10 cellular contexts compared by ENCODE assay signal in genomic region chr3:58116985-58117384, GRCh38.
DNase-seq lines count a peak whose midpoint lies in the region; ATAC-seq, FAIRE-seq and TF ChIP-seq lines count a peak whose summit lies in the region.
"Had no signal": no experiment of that assay in that cellular context is flagged by ENCODE, and none has a peak within 500 bp of the region (broad histone marks: within the 10 kb centered on the region; RNA-seq: fewer than 3 reads in every experiment).

No MANE protein-coding gene starts in this region.

- no peaks in the 10 kb centered on the region for H3K27me3 ChIP-seq in HepG2 (ENCODE audit: control insufficient read depth in 1 of 2, insufficient read depth in 2 of 2, low read length in 2 of 2)
- no peaks in the 10 kb centered on the region for H3K27me3 ChIP-seq in suprapubic skin
- no peaks in the 10 kb centered on the region for H3K27me3 ChIP-seq in A673 (replicated peaks; ENCODE audit: insufficient read depth, low read depth, low read length, poor library complexity)

- TF ChIP-seq POLR2A in HepG2 (IDR thresholded peaks at IDR 0.05; ENCODE audit: insufficient read depth in 1 of 2, low read depth in 2 of 2, low read length in 2 of 2): no peak
- TF ChIP-seq POLR2A in suprapubic skin (IDR thresholded peaks at IDR 0.05): no peak

- intact Hi-C loops in HepG2 (cut with micrococcal nuclease; ENCODE audit: unreplicated experiment) (no loop called here), A673 (cut with micrococcal nuclease; ENCODE audit: unreplicated experiment) (no loop called here)

- H3K9me3 ChIP-seq in T-helper 17 cell (ENCODE audit: control insufficient read depth, low read length, poor library complexity, severe bottlenecking) (no peaks in the 10 kb centered on the region), HepG2 (ENCODE audit: low read length) (no peaks in the 10 kb centered on the region), suprapubic skin (no peaks in the 10 kb centered on the region), A673 (ENCODE audit: low read depth, low read length, poor library complexity, severe bottlenecking) (no peaks in the 10 kb centered on the region)

- no peak for TF ChIP-seq RAD21 in HepG2 (CRISPR knock-in tag; IDR thresholded peaks at IDR 0.05)

- H3K36me3 ChIP-seq in HepG2 (replicated peaks in 1 of 2; ENCODE audit: control insufficient read depth in 1 of 2, insufficient read depth in 2 of 2, low read length in 2 of 2): peaks cover 45 to 95% of the 10 kb centered on the region in 2 experiments
- peaks cover 66% of the 10 kb centered on the region for H3K36me3 ChIP-seq in suprapubic skin
- no peaks in the 10 kb centered on the region for H3K36me3 ChIP-seq in A673 (ENCODE audit: insufficient read depth, low read length, poor library complexity, severe bottlenecking)

- no peak overlapping the region for H3K4me3 Mint-ChIP-seq in T-helper 17 cell
- H3K4me3 Mint-ChIP-seq: neural crest cell had no signal

- WGBS in HepG2 (ENCODE audit: low lambda C conversion rate): 97% methylated on average over 4 of the region's 4 CpGs
- WGBS in suprapubic skin: 63% methylated on average over 4 of the region's 4 CpGs

- H3K79me2 ChIP-seq in HepG2 (ENCODE audit: insufficient read depth, low read length): no peaks in the 10 kb centered on the region

- no peak for TF ChIP-seq EP300 in HepG2 (IDR thresholded peaks at IDR 0.05; ENCODE audit: low read depth in 2 of 2, low read length in 2 of 2)
- TF ChIP-seq EP300 in HepG2 (CRISPR knock-in tag; IDR thresholded peaks at IDR 0.05; ENCODE audit: borderline replicate concordance): no peak
- no peak for TF ChIP-seq EP300 in suprapubic skin (IDR thresholded peaks at IDR 0.05)

- no peak overlapping the region for H3K4me2 ChIP-seq in HepG2 (ENCODE audit: low read depth, low read length)

- ATAC-seq in GM19351 (IDR thresholded peaks at IDR 0.05; ENCODE audit: unreplicated experiment): peak; percentile 18
- ATAC-seq in T-helper 17 cell: no peak
- ATAC-seq in HepG2: no peak
- no peak for ATAC-seq in HG02571 (IDR thresholded peaks at IDR 0.05; ENCODE audit: unreplicated experiment)

- peaks cover 20% of the 10 kb centered on the region for H3K4me1 ChIP-seq in HepG2 (ENCODE audit: insufficient read depth, low read length)
- peaks cover 48% of the 10 kb centered on the region for H3K4me1 ChIP-seq in suprapubic skin
- H3K4me1 ChIP-seq in A673 (ENCODE audit: insufficient read depth, low read length, poor library complexity, severe bottlenecking): no peaks in the 10 kb centered on the region

- H4K20me1 ChIP-seq in HepG2 (ENCODE audit: insufficient read depth, low read length): no peaks in the 10 kb centered on the region

- in situ Hi-C loops in HepG2 (cut with HindIII; ENCODE audit: extremely low pct_ligation_motif_present, low pct_unique_long_range_greater_than_20kb): no loop called here

- no peak overlapping the region for H3K4me3 ChIP-seq in HepG2 (replicated peaks in 1 of 3; ENCODE audit: insufficient read depth in 1 of 3, low read depth in 2 of 3, low read length in 3 of 3)
- H3K4me3 ChIP-seq in suprapubic skin: no peak overlapping the region
- H3K4me3 ChIP-seq in A673 (ENCODE audit: low read depth, low read length, poor library complexity, severe bottlenecking): no peak overlapping the region

- DNase-seq in T-helper 17 cell: no peak
- no peak for DNase-seq in HepG2 (ENCODE audit: low spot score)
- no peak for DNase-seq in suprapubic skin (ENCODE audit: low spot score in 2 of 2)
- DNase-seq in A673 (ENCODE audit: low spot score): no peak
- DNase-seq in AG20443 (ENCODE audit: low spot score): no peak
- DNase-seq in activated CD4-positive, alpha-beta T cell treated with anti-CD3 and anti-CD28 coated beads for 48 hours: no peak
- DNase-seq: head of caudate nucleus had no signal

- H3K27ac Mint-ChIP-seq in T-helper 17 cell: peak overlapping the region; percentile 94

- BruUV-seq in HepG2 (replicated peaks; lab: Mats Ljungman, UMichigan) (no TSS peak), A673 (replicated peaks; lab: Mats Ljungman, UMichigan) (no TSS peak)

- no peaks in the 10 kb centered on the region for H3K27me3 Mint-ChIP-seq in T-helper 17 cell

- POLR2A ChIA-PET in HepG2 (lab: Yijun Ruan, JAX) (no interaction called here), A673 (lab: Charles Lee; ENCODE audit: low non-redundant PET) (no interaction called here)

- H3K36me3 Mint-ChIP-seq in T-helper 17 cell (ENCODE audit: low read depth): peaks cover 14% of the 10 kb centered on the region

- no peak overlapping the region for H2AFZ ChIP-seq in HepG2 (ENCODE audit: low read length)

- TF ChIP-seq CTCF in HepG2 (CRISPR knock-in tag; IDR thresholded peaks at IDR 0.05) (no peak), suprapubic skin (IDR thresholded peaks at IDR 0.05) (no peak), A673 (conservative IDR thresholded peaks at IDR 0.05; ENCODE audit: low read depth, low read length) (no peak)

- FAIRE-seq in HepG2 (lab: Jason Lieb, UNC): no peak

- CTCF ChIA-PET in HepG2 (lab: Yijun Ruan, JAX; ENCODE audit: low intra/inter-chr PET ratio, low total read pairs) (no interaction called here), A673 (lab: Charles Lee) (no interaction called here)

- no peak overlapping the region for H3K9ac ChIP-seq in HepG2 (ENCODE audit: insufficient read depth, low read depth, low read length)

- H3K27ac ChIP-seq in HepG2 (ENCODE audit: extremely low read length, insufficient read depth, low read length) (peak overlapping the region; percentile 37), suprapubic skin (peak overlapping the region; percentile 26), A673 (ENCODE audit: low read depth, low read length, poor library complexity, severe bottlenecking) (no peak overlapping the region)

- peaks cover 40% of the 10 kb centered on the region for H3K4me1 Mint-ChIP-seq in T-helper 17 cell

TF ChIP-seq in HepG2, 621 proteins besides CTCF, POLR2A, EP300 and RAD21 (continues in another document):
- no peak for TF ChIP-seq ZNF230 (CRISPR knock-in tag; IDR thresholded peaks at IDR 0.05)
- TF ChIP-seq HIC2 (CRISPR knock-in tag; IDR thresholded peaks at IDR 0.05; ENCODE audit: low read depth): no peak
- no peak for TF ChIP-seq TOE1 (CRISPR knock-in tag; IDR thresholded peaks at IDR 0.05)
- no peak for TF ChIP-seq ZNF503 (CRISPR knock-in tag; IDR thresholded peaks at IDR 0.05)
- no peak for TF ChIP-seq CEBPB (IDR thresholded peaks at IDR 0.05; ENCODE audit: borderline replicate concordance, low read depth, low read length)
- TF ChIP-seq ZBTB43 (CRISPR knock-in tag; conservative IDR thresholded peaks at IDR 0.05): no peak
- TF ChIP-seq, protein P1, sequence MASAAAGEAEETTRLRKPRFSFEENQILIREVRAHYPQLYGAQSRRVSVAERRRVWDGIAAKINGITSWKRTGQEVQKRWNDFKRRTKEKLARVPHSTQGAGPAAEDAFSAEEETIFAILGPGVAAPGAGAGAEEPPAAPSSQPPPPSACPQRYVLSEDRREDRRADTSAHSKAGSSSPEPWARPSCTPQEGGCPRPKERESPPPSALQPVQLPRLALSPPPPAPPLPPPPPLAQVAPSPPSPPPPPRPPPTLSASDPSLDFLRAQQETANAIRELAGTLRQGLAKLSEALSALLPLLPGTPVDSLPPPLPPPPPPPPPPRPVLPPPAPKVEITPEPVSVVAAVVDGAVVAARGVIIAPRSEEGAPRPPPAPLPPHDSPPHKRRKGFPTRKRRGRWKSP (CRISPR knock-in tag; IDR thresholded peaks at IDR 0.05): no peak
